Comparison of ENCODE assay signal across 8 cellular contexts in the genomic region with DNA sequence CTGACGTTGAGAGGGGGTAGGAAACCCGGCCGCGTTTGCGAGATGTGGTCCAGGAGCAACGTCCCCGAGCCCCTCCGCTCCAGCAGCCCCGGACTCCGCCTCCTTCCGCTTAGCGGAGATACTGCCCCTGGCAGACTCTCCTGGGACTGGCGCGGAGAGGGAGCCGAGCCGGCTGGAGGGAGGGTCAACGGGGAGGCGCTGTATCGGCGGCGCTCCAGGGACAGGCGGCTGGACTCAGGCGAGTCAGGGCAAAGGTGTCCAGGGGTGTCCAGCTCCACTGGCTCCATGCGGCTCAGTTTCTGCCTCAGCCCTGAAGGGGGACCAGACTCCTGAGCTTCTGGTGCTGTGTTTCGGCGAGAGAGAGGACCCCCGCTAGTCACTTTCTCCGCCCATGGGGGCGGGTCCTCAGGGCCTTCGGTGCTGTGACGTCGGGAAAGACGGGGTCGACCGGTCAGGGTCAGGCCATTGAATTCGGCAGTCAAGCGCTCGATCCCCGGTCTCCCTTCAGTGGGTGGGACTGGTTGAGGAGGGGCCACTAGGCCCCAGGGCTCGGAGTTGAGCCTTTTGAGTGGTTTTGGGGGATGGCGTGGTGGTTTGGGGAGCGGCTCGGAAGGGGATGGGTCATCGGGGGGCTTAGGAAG. TPM values are rescaled to one million over a fixed set of nuclear protein-coding genes. Genes with fewer than 3 reads are reported as not detected.
DNase-seq lines count a peak whose midpoint lies in the region; ATAC-seq and TF ChIP-seq lines count a peak whose summit lies in the region.

No MANE protein-coding gene starts in this region.

- TF ChIP-seq CTCF in esophagus squamous epithelium (IDR thresholded peaks at IDR 0.05): peak in 2 of 6 experiments; percentile 14 to 17
- TF ChIP-seq CTCF in testis (IDR thresholded peaks at IDR 0.05): peak in 1 of 3 experiments; percentile 20

- ATAC-seq in HG02763 (IDR thresholded peaks at IDR 0.05; ENCODE audit: unreplicated experiment): no peak

- DNase-seq in NOMO-1 treated with DMSO at 0.1 percent for 48 hours (lab: John Stamatoyannopoulos, UW; ENCODE audit: unreplicated experiment): peak; percentile 4
- DNase-seq in NOMO-1 (lab: John Stamatoyannopoulos, UW; ENCODE audit: unreplicated experiment in 2 of 2): no peak
- DNase-seq in NCI-H345 treated with DMSO at 0.1 percent for 48 hours (lab: John Stamatoyannopoulos, UW; ENCODE audit: unreplicated experiment): peak; percentile 88
- DNase-seq in activated T-cell treated with anti-CD3 and anti-CD28 coated beads, Interleukin-2, amount 50 U/mL, for 24 hours: peak; percentile 72
- DNase-seq in esophagus squamous epithelium (lab: John Stamatoyannopoulos, UW): no peak
- peak; percentile 70 for DNase-seq in testis

- H3K36me3 ChIP-seq in esophagus squamous epithelium (no peaks in the 10 kb centered on the region), mucosa of rectum (ENCODE audit: control insufficient read depth in 2 of 2, insufficient read depth in 2 of 2, low read length in 2 of 2) (no peaks in the 10 kb centered on the region), testis (ENCODE audit: low read depth, missing control alignments) (no peaks in the 10 kb centered on the region)

- no CpG with 5 or more reads among the region's 44 CpGs for WGBS in esophagus squamous epithelium, 2 donors
- 1% methylated on average over 43 of the region's 44 CpGs; no CpG with 5 or more reads in 1 of the 2 donors for WGBS in testis, 2 donors

- H3K4me1 ChIP-seq in esophagus squamous epithelium: peaks cover 30 to 97% (median 47%) of the 10 kb centered on the region in 3 donors
- H3K4me1 ChIP-seq in mucosa of rectum (ENCODE audit: control insufficient read depth in 2 of 2, insufficient read depth in 2 of 2, low read length in 2 of 2): peaks cover 36 to 67% of the 10 kb centered on the region in 2 donors
- H3K4me1 ChIP-seq in testis: peaks cover 42% of the 10 kb centered on the region

- H3K9ac ChIP-seq in mucosa of rectum (ENCODE audit: low read depth in 1 of 2, low read length in 2 of 2): peak overlapping the region; percentile 64 to 74

- H3K4me3 ChIP-seq in esophagus squamous epithelium (peak overlapping the region; percentile 37 to 79 (median 62)), mucosa of rectum (ENCODE audit: low read length in 2 of 2) (peak overlapping the region; percentile 77 to 78), testis (peak overlapping the region; percentile 55 to 68)

- H3K27me3 ChIP-seq in esophagus squamous epithelium: peaks cover 0 to 10% (median 0%) of the 10 kb centered on the region in 4 donors
- peaks cover 14 to 34% of the 10 kb centered on the region in 2 donors for H3K27me3 ChIP-seq in mucosa of rectum (ENCODE audit: control insufficient read depth in 2 of 2, insufficient read depth in 2 of 2, low read length in 2 of 2)
- no peaks in the 10 kb centered on the region for H3K27me3 ChIP-seq in testis

- H3K4me1 Mint-ChIP-seq in activated T-cell treated with anti-CD3 and anti-CD28 coated beads, Interleukin-2, amount 50 U/mL, for 24 hours (ENCODE audit: low read depth): peaks cover 79% of the 10 kb centered on the region

- no peaks in the 10 kb centered on the region for H3K27me3 Mint-ChIP-seq in activated T-cell treated with anti-CD3 and anti-CD28 coated beads, Interleukin-2, amount 50 U/mL, for 24 hours

- peaks cover 28% of the 10 kb centered on the region for H3K36me3 Mint-ChIP-seq in activated T-cell treated with anti-CD3 and anti-CD28 coated beads, Interleukin-2, amount 50 U/mL, for 24 hours (ENCODE audit: low read depth)

- H3K27ac ChIP-seq in esophagus squamous epithelium: peak overlapping the region; percentile 68 to 96 (median 92)
- peak overlapping the region; percentile 61 to 78 for H3K27ac ChIP-seq in mucosa of rectum (ENCODE audit: low read depth in 2 of 2, low read length in 2 of 2)
- H3K27ac ChIP-seq in testis: peak overlapping the region; percentile 84 to 86

- H3K9me3 ChIP-seq in esophagus squamous epithelium (no peaks in the 10 kb centered on the region), mucosa of rectum (ENCODE audit: control insufficient read depth in 2 of 2, low read length in 2 of 2) (no peaks in the 10 kb centered on the region), testis (no peaks in the 10 kb centered on the region)

- no peaks in the 10 kb centered on the region for H3K9me3 Mint-ChIP-seq in activated T-cell treated with anti-CD3 and anti-CD28 coated beads, Interleukin-2, amount 50 U/mL, for 24 hours

- H3K4me3 Mint-ChIP-seq in activated T-cell treated with anti-CD3 and anti-CD28 coated beads, Interleukin-2, amount 50 U/mL, for 24 hours: peak overlapping the region; percentile 96

- intact Hi-C loops in esophagus squamous epithelium (cut with DNase I): loop anchor here (5.0 kb wide), 1 partner anchor 43 kb away; the partner anchor contains the start of gene PEX11B
- intact Hi-C loops in testis (cut with DNase I; ENCODE audit: low total_unique reads): no loop called here

- peak overlapping the region; percentile 93 for H3K27ac Mint-ChIP-seq in activated T-cell treated with anti-CD3 and anti-CD28 coated beads, Interleukin-2, amount 50 U/mL, for 24 hours

- TF ChIP-seq POLR2A in esophagus squamous epithelium (IDR thresholded peaks at IDR 0.05) (peak in 2 of 4 donors; percentile 27 to 73), testis (IDR thresholded peaks at IDR 0.05) (no peak)

RNA-seq across cellular contexts. Expression of gene LIX1L, which starts 2.8 kb away (rescaled TPM):
- total RNA-seq in esophagus squamous epithelium: 10 to 100 TPM in 1 of 4 donors, 1 to 10 TPM in 3; 1.9 to 12.2 (median 5.9) TPM
- total RNA-seq in testis: 10 to 100 TPM; 15.8 to 20.6 TPM
- 16.6 TPM for polyA plus RNA-seq in testis (ENCODE audit: insufficient read depth, low read depth, low replicate concordance)

RNA-seq across cellular contexts. Expression of gene ANKRD34A, which starts 3.8 kb away (rescaled TPM):
- under 1 TPM; 0.04 to 0.67 (median 0.30) TPM for total RNA-seq in esophagus squamous epithelium
- under 1 TPM; 0.31 to 0.43 TPM for total RNA-seq in testis
- polyA plus RNA-seq in testis (ENCODE audit: insufficient read depth, low read depth, low replicate concordance): 0.51 TPM

RNA-seq across cellular contexts. Expression of gene POLR3GL, which starts 3.9 kb away (rescaled TPM):
- total RNA-seq in esophagus squamous epithelium (10 to 100 TPM in 2 of 4 donors, 1 to 10 TPM in 2; 2.9 to 15.9 (median 9.8) TPM), testis (10 to 100 TPM; 20.9 to 23.5 TPM)
- polyA plus RNA-seq in testis (ENCODE audit: insufficient read depth, low read depth, low replicate concordance): 37.9 TPM

RNA-seq across cellular contexts. Expression of gene RBM8A, which starts 33.3 kb away (rescaled TPM):
- total RNA-seq in esophagus squamous epithelium (100 to 1,000 TPM; 155 to 229 (median 200) TPM), testis (100 to 1,000 TPM; 158 to 174 TPM)
- polyA plus RNA-seq in testis (ENCODE audit: insufficient read depth, low read depth, low replicate concordance): 123 TPM

RNA-seq across cellular contexts. Expression of gene TXNIP, which starts 35.8 kb away (rescaled TPM):
- total RNA-seq in esophagus squamous epithelium (100 to 1,000 TPM in 3 of 4 donors, 10 to 100 TPM in 1; 94.9 to 942 (median 328) TPM), testis (100 to 1,000 TPM; 268 to 328 TPM)
- 274 TPM for polyA plus RNA-seq in testis (ENCODE audit: insufficient read depth, low read depth, low replicate concordance)

Comparison
In these comparisons a context has a peak if more than half of its experiments do, and no peak if none do; other contexts are left out.
1. DNase-seq: peak in NOMO-1 treated with DMSO at 0.1 percent for 48 hours (single experiment), NCI-H345 treated with DMSO at 0.1 percent for 48 hours (single experiment), activated T-cell treated with anti-CD3 and anti-CD28 coated beads, Interleukin-2, amount 50 U/mL, for 24 hours (single experiment) and testis (single experiment); none in NOMO-1 (0 of 2) and esophagus squamous epithelium (single experiment).
2. Peak in every context shown above with its lines, with median percentiles within 50 percentile points of each other: H3K27ac ChIP-seq and H3K4me3 ChIP-seq.